In the genomic region with DNA sequence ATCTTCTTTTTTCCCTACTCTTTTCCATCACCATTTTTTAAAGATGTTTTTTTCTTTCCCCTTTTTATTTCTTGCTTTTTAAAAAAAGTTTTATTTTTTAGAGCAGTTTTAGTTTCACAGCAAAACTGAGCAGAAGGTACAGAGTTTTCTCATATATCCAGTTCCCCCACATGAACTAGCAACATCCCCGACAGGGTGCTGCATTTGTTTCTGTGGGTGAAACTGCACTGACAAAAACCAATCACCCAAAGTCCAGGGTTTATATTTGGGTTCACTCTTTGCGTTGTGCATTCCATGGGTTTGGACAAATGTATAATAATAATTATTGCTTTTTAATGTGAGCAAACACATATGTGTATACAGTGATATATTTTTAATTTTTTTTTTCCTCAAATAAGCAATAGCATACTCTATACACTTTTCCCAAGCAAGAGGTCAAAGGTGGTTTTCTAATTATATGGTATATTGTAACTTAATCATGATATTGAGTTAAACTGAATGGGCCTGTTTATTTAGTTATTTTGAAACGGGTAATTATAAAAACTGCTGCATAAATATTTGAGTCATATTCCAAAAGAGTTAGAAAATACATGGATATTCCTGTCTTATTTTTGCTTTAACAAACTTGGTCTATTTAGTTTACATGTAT, we compare ENCODE assay signal across 13 cellular contexts. TPM values are rescaled to one million over a fixed set of nuclear protein-coding genes. Genes with fewer than 3 reads are reported as not detected.
DNase-seq lines count a peak whose midpoint lies in the region; ATAC-seq and TF ChIP-seq lines count a peak whose summit lies in the region.
"Had no signal": no experiment of that assay in that cellular context is flagged by ENCODE, and none has a peak within 500 bp of the region (broad histone marks: within the 10 kb centered on the region; RNA-seq: fewer than 3 reads in every experiment).

No MANE protein-coding gene starts in this region.

- peaks cover 92% of the 10 kb centered on the region for H3K4me1 Mint-ChIP-seq in CD4-positive, alpha-beta T cell (ENCODE audit: low read depth)
- H3K4me1 Mint-ChIP-seq in WTC11 (peaks cover 72% of the 10 kb centered on the region), immature natural killer cell (peaks cover 92 to 96% of the 10 kb centered on the region in 2 donors)

- H3K27me3 ChIP-seq in CD4-positive, alpha-beta T cell (ENCODE audit: control insufficient read depth, insufficient read depth, low read length): no peaks in the 10 kb centered on the region
- H3K27me3 ChIP-seq: sigmoid colon had no signal

- ATAC-seq in CD4-positive, alpha-beta T cell (ENCODE audit: poor library complexity): no peak
- no peak for ATAC-seq in WTC11
- no peak for ATAC-seq in HG02970 (IDR thresholded peaks at IDR 0.05; ENCODE audit: low FRiP score, unreplicated experiment)
- ATAC-seq: HCT116 had no signal

- no peaks in the 10 kb centered on the region for H3K9me3 ChIP-seq in CD4-positive, alpha-beta T cell (ENCODE audit: control insufficient read depth, low read length)
- H3K9me3 ChIP-seq: sigmoid colon had no signal

- H3K27me3 Mint-ChIP-seq in CD4-positive, alpha-beta T cell: no peaks in the 10 kb centered on the region
- H3K27me3 Mint-ChIP-seq in WTC11 (ENCODE audit: low read depth) (no peaks in the 10 kb centered on the region), immature natural killer cell (ENCODE audit: low read depth in 3 of 3) (peaks cover 0 to 17% (median 5%) of the 10 kb centered on the region in 3 donors)

- peak overlapping the region; percentile 88 for H3K4me3 Mint-ChIP-seq in CD4-positive, alpha-beta T cell
- H3K4me3 Mint-ChIP-seq in WTC11: peak overlapping the region; percentile 41; the same call in 1 of the 2 replicates
- H3K4me3 Mint-ChIP-seq in immature natural killer cell: peak overlapping the region; percentile 77 to 88 (median 84)

- TF ChIP-seq CTCF in CD4-positive, alpha-beta T cell (IDR thresholded peaks at IDR 0.05): no peak
- TF ChIP-seq CTCF in GM12865 (IDR thresholded peaks at IDR 0.05; ENCODE audit: insufficient read depth, low read depth, low read length, missing control alignments): no peak
- no peak for TF ChIP-seq CTCF in WTC11 (IDR thresholded peaks at IDR 0.05)
- no peak for TF ChIP-seq CTCF in coronary artery (IDR thresholded peaks at IDR 0.05)
- TF ChIP-seq CTCF in GM10266 (IDR thresholded peaks at IDR 0.05; ENCODE audit: control insufficient read depth, insufficient read depth, low read depth, missing control alignments): no peak

- H3K4me3 ChIP-seq in GM12865 (ENCODE audit: low read depth, low read length) (peak overlapping the region; percentile 61), coronary artery (no peak overlapping the region)
- H3K4me3 ChIP-seq: sigmoid colon had no signal

- CTCF ChIA-PET in CD4-positive, alpha-beta T cell (lab: Charles Lee): interaction anchor here (1.2 to 1.6 kb wide), 2 partner anchors 13 to 48 kb away, joined by 3 to 5 read pairs; no protein-coding TSS in a partner anchor
- CTCF ChIA-PET in WTC11 (lab: Charles Lee): no interaction called here

- DNase-seq in CD4-positive, alpha-beta T cell: no peak
- DNase-seq in GM12865 (ENCODE audit: low read depth) (peak; percentile 69), WTC11 (ENCODE audit: low spot score) (no peak), immature natural killer cell (no peak), coronary artery (ENCODE audit: low spot score) (no peak), DMS53 treated with DMSO at 0.1 percent for 48 hours (lab: John Stamatoyannopoulos, UW; ENCODE audit: unreplicated experiment) (no peak), GM10266 (ENCODE audit: extremely low spot score) (no peak)
- DNase-seq: amniotic stem cell; effector CD8-positive, alpha-beta T cell; SHP77 treated with DMSO at 0.1 percent for 48 hours; sigmoid colon had no signal

- no peaks in the 10 kb centered on the region for H3K9me3 Mint-ChIP-seq in CD4-positive, alpha-beta T cell
- H3K9me3 Mint-ChIP-seq in WTC11 (peaks cover 5% of the 10 kb centered on the region; the same call in 1 of the 2 replicates), immature natural killer cell (no peaks in the 10 kb centered on the region)

- peak overlapping the region; percentile 52 for H3K27ac ChIP-seq in CD4-positive, alpha-beta T cell (ENCODE audit: low read depth, low read length)
- no peak overlapping the region for H3K27ac ChIP-seq in coronary artery

- intact Hi-C loops in CD4-positive, alpha-beta T cell (cut with DNase I, micrococcal nuclease): loop anchor here (5.0 kb wide), 4 partner anchors 42 to 302 kb away; no protein-coding TSS in a partner anchor

- peaks cover 29% of the 10 kb centered on the region for H3K36me3 Mint-ChIP-seq in CD4-positive, alpha-beta T cell (ENCODE audit: low read depth)
- H3K36me3 Mint-ChIP-seq in WTC11: no peaks in the 10 kb centered on the region
- H3K36me3 Mint-ChIP-seq in immature natural killer cell: no peaks in the 10 kb centered on the region

- peak overlapping the region; percentile 98 for H3K27ac Mint-ChIP-seq in CD4-positive, alpha-beta T cell
- H3K27ac Mint-ChIP-seq in WTC11 (peak overlapping the region; percentile 67), immature natural killer cell (peak overlapping the region; percentile 94 to 99 (median 98))

- POLR2A ChIA-PET in CD4-positive, alpha-beta T cell (lab: Charles Lee): interaction anchor here (0.7 to 6.3 kb wide), 13 partner anchors 8 to 218 kb away, joined by 3 to 58 read pairs (median 4); a partner anchor contains a TSS
- POLR2A ChIA-PET in WTC11 (lab: Charles Lee): no interaction called here

TF ChIP-seq in WTC11, 78 proteins besides CTCF, POLR2A, EP300 and RAD21:
- TF ChIP-seq, protein P1, sequence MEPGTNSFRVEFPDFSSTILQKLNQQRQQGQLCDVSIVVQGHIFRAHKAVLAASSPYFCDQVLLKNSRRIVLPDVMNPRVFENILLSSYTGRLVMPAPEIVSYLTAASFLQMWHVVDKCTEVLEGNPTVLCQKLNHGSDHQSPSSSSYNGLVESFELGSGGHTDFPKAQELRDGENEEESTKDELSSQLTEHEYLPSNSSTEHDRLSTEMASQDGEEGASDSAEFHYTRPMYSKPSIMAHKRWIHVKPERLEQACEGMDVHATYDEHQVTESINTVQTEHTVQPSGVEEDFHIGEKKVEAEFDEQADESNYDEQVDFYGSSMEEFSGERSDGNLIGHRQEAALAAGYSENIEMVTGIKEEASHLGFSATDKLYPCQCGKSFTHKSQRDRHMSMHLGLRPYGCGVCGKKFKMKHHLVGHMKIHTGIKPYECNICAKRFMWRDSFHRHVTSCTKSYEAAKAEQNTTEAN (CRISPR knock-in tag; IDR thresholded peaks at IDR 0.05): no peak
- TF ChIP-seq SOX15 (CRISPR knock-in tag; IDR thresholded peaks at IDR 0.05) (no peak), EMX1 (CRISPR knock-in tag; IDR thresholded peaks at IDR 0.05) (no peak), ZNF423 (CRISPR knock-in tag; IDR thresholded peaks at IDR 0.05) (no peak), ZNF232 (CRISPR knock-in tag; IDR thresholded peaks at IDR 0.05) (no peak)
- TF ChIP-seq, protein P2, sequence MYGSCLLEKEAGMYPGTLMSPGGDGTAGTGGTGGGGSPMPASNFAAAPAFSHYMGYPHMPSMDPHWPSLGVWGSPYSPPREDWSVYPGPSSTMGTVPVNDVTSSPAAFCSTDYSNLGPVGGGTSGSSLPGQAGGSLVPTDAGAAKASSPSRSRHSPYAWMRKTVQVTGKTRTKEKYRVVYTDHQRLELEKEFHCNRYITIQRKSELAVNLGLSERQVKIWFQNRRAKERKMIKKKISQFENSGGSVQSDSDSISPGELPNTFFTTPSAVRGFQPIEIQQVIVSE (CRISPR knock-in tag; IDR thresholded peaks at IDR 0.05; ENCODE audit: borderline replicate concordance): no peak
- TF ChIP-seq, protein P3, sequence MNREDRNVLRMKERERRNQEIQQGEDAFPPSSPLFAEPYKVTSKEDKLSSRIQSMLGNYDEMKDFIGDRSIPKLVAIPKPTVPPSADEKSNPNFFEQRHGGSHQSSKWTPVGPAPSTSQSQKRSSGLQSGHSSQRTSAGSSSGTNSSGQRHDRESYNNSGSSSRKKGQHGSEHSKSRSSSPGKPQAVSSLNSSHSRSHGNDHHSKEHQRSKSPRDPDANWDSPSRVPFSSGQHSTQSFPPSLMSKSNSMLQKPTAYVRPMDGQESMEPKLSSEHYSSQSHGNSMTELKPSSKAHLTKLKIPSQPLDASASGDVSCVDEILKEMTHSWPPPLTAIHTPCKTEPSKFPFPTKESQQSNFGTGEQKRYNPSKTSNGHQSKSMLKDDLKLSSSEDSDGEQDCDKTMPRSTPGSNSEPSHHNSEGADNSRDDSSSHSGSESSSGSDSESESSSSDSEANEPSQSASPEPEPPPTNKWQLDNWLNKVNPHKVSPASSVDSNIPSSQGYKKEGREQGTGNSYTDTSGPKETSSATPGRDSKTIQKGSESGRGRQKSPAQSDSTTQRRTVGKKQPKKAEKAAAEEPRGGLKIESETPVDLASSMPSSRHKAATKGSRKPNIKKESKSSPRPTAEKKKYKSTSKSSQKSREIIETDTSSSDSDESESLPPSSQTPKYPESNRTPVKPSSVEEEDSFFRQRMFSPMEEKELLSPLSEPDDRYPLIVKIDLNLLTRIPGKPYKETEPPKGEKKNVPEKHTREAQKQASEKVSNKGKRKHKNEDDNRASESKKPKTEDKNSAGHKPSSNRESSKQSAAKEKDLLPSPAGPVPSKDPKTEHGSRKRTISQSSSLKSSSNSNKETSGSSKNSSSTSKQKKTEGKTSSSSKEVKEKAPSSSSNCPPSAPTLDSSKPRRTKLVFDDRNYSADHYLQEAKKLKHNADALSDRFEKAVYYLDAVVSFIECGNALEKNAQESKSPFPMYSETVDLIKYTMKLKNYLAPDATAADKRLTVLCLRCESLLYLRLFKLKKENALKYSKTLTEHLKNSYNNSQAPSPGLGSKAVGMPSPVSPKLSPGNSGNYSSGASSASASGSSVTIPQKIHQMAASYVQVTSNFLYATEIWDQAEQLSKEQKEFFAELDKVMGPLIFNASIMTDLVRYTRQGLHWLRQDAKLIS (CRISPR knock-in tag; IDR thresholded peaks at IDR 0.05; ENCODE audit: borderline replicate concordance): no peak
- TF ChIP-seq, protein P4, sequence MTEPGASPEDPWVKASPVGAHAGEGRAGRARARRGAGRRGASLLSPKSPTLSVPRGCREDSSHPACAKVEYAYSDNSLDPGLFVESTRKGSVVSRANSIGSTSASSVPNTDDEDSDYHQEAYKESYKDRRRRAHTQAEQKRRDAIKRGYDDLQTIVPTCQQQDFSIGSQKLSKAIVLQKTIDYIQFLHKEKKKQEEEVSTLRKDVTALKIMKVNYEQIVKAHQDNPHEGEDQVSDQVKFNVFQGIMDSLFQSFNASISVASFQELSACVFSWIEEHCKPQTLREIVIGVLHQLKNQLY (CRISPR knock-in tag; IDR thresholded peaks at IDR 0.05): no peak

RNA-seq across cellular contexts. Expression of a gene that starts 50.3 kb away (rescaled TPM):
- total RNA-seq in CD4-positive, alpha-beta T cell: 10 to 100 TPM; 92.1 to 92.3 TPM
- 63.7 to 75.4 TPM (median 65.1 TPM) in 3 replicates for total RNA-seq in WTC11 (2021)
- 10 to 100 TPM; 10.7 to 22.1 (median 16.2) TPM for polyA plus RNA-seq in immature natural killer cell
